Comparison of ENCODE assay signal across 18 cellular contexts in the genomic region with DNA sequence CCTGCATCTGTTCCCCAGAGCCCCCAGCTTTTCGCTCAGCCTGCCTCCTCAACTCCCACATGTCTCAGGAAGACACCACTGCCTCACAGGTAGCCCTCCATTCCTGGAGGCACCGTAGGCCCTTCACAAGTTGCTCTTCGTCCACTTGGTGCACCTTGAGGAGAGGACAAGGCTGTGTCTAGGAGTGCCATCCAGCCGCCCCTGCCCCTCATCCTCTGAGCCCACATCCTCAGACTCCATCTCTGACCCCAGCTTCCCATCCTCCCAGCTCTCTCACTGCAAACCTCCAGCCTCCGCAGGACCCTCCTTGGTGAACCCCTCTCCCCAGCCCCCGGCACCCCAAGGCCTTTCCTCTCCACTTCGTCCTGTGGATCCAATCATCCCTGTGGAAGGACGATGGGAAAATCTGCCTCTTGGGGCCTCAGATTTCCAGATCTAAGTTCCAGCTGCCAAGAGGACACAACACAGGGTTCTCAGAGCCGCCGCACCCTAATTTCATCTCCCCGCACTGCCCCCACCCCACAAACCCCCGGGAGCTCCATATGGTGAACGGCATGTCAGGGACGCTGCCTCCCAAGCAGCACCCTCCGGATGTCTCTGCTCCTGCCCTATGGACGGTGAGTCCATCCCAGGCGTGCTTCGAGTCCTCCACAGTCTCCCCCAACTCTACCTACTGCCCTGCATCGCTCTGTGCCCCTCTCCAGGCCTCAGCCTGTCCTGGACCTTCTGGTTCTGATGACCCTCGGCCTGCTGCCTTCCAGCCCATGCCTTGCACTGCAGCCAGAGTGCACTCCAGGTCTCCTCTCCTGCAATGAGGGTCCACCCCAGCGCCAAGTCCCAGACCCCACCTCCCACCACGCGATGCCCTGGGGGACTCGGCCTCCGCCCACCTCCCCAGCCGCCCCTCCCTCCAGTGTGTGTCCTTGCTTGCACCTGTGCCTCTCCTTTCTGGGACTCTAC.
A peak's percentile ranks its signal among the peaks of the same experiment; 100 is the strongest.
DNase-seq lines count a peak whose midpoint lies in the region; ATAC-seq and TF ChIP-seq lines count a peak whose summit lies in the region.
"Had no signal": no experiment of that assay in that cellular context is flagged by ENCODE, and none has a peak within 500 bp of the region (broad histone marks: within the 10 kb centered on the region; RNA-seq: fewer than 3 reads in every experiment).

No MANE protein-coding gene starts in this region.

- no peak overlapping the region for H2AFZ ChIP-seq in neuronal stem cell (ENCODE audit: low read length)

- H3K9ac ChIP-seq in neuronal stem cell (ENCODE audit: low read depth, low read length, poor library complexity): no peak overlapping the region

- CTCF ChIA-PET in activated CD4-positive, alpha-beta memory T cell treated with anti-CD3 and anti-CD28 coated beads, Interleukin-2, amount 10 ng/mL, durations not matched to agents 7 days and 5 days (lab: Charles Lee): no interaction called here
- CTCF ChIA-PET in activated CD4-positive, alpha-beta memory T cell treated with anti-CD3 and anti-CD28 coated beads for 36 hours (lab: Charles Lee): no interaction called here
- CTCF ChIA-PET in Calu3 (lab: Charles Lee): no interaction called here

- no peak overlapping the region for H3K4ac ChIP-seq in neuronal stem cell (ENCODE audit: low read length)

- H3K4me1 Mint-ChIP-seq in activated CD4-positive, alpha-beta memory T cell treated with anti-CD3 and anti-CD28 coated beads, Interleukin-2, amount 10 ng/mL, durations not matched to agents 7 days and 5 days: peaks cover 6% of the 10 kb centered on the region
- H3K4me1 Mint-ChIP-seq in activated CD4-positive, alpha-beta memory T cell treated with anti-CD3 and anti-CD28 coated beads for 36 hours (ENCODE audit: low read depth): peaks cover 3% of the 10 kb centered on the region
- H3K4me1 Mint-ChIP-seq in type B pancreatic cell (ENCODE audit: unreplicated experiment) (no peaks in the 10 kb centered on the region), Calu3 (ENCODE audit: low read depth, unreplicated experiment) (no peaks in the 10 kb centered on the region)

- H3K79me1 ChIP-seq in neuronal stem cell (ENCODE audit: low read depth, low read length): no peaks in the 10 kb centered on the region

- peak overlapping the region; percentile 77 for H2AK5ac ChIP-seq in neuronal stem cell (ENCODE audit: low read depth, low read length)

- intact Hi-C loops in activated CD4-positive, alpha-beta memory T cell treated with anti-CD3 and anti-CD28 coated beads for 36 hours (cut with micrococcal nuclease): no loop called here
- intact Hi-C loops in Calu3 (cut with micrococcal nuclease; ENCODE audit: unreplicated experiment): loop anchor here (10.0 kb wide), 1 partner anchor 378 kb away; no protein-coding TSS in a partner anchor

- H2BK120ac ChIP-seq in neuronal stem cell (ENCODE audit: low read depth, low read length): no peak overlapping the region

- H3K4me1 ChIP-seq in RWPE2 (ENCODE audit: insufficient read depth, poor library complexity, severe bottlenecking): peaks cover 4% of the 10 kb centered on the region
- no peaks in the 10 kb centered on the region for H3K4me1 ChIP-seq in neuronal stem cell (ENCODE audit: control insufficient read depth in 2 of 2, insufficient read depth in 1 of 2, low read depth in 1 of 2, low read length in 2 of 2)
- H3K4me1 ChIP-seq: HAP-1 had no signal

- POLR2A ChIA-PET in activated CD4-positive, alpha-beta memory T cell treated with anti-CD3 and anti-CD28 coated beads, Interleukin-2, amount 10 ng/mL, durations not matched to agents 7 days and 5 days (lab: Charles Lee): no interaction called here
- POLR2A ChIA-PET in activated CD4-positive, alpha-beta memory T cell treated with anti-CD3 and anti-CD28 coated beads for 36 hours (lab: Charles Lee): no interaction called here

- TF ChIP-seq CTCF in RWPE2 (IDR thresholded peaks at IDR 0.05; ENCODE audit: poor library complexity, severe bottlenecking) (no peak), type B pancreatic cell (conservative IDR thresholded peaks at IDR 0.05) (no peak), Calu3 (IDR thresholded peaks at IDR 0.05; ENCODE audit: unreplicated experiment) (no peak)

- no peak overlapping the region for H3K4me3 ChIP-seq in RWPE2 (ENCODE audit: severe bottlenecking)
- no peak overlapping the region for H3K4me3 ChIP-seq in neuronal stem cell (ENCODE audit: low read length in 2 of 2)
- H3K4me3 ChIP-seq: HAP-1 had no signal

- H3K9me3 Mint-ChIP-seq in activated CD4-positive, alpha-beta memory T cell treated with anti-CD3 and anti-CD28 coated beads, Interleukin-2, amount 10 ng/mL, durations not matched to agents 7 days and 5 days: no peaks in the 10 kb centered on the region
- no peaks in the 10 kb centered on the region for H3K9me3 Mint-ChIP-seq in activated CD4-positive, alpha-beta memory T cell treated with anti-CD3 and anti-CD28 coated beads for 36 hours
- H3K9me3 Mint-ChIP-seq in type B pancreatic cell (no peaks in the 10 kb centered on the region), Calu3 (ENCODE audit: low read depth, unreplicated experiment) (no peaks in the 10 kb centered on the region)
- H3K9me3 Mint-ChIP-seq: CD8-positive, alpha-beta T cell had no signal

- no peak overlapping the region for H3K4me2 ChIP-seq in neuronal stem cell (ENCODE audit: insufficient read depth, low read length, poor library complexity, severe bottlenecking)

- H3K9me3 ChIP-seq in RWPE2 (ENCODE audit: severe bottlenecking) (no peaks in the 10 kb centered on the region), neuronal stem cell (replicated peaks in 1 of 2; ENCODE audit: control insufficient read depth in 2 of 2, insufficient read depth in 1 of 2, low read depth in 1 of 2, low read length in 2 of 2) (peaks cover 0 to 4% of the 10 kb centered on the region in 2 donors)
- H3K9me3 ChIP-seq: HAP-1 had no signal

- BruUV-seq in Calu3 (replicated peaks; lab: Mats Ljungman, UMichigan): no TSS peak

- H4K91ac ChIP-seq in neuronal stem cell (ENCODE audit: low read depth, low read length, poor library complexity): no peak overlapping the region

- H3K27ac ChIP-seq in RWPE2 (ENCODE audit: poor library complexity, severe bottlenecking) (no peak overlapping the region), neuronal stem cell (replicated peaks; ENCODE audit: low read length) (no peak overlapping the region)

- H3K4me3 Mint-ChIP-seq in activated CD4-positive, alpha-beta memory T cell treated with anti-CD3 and anti-CD28 coated beads, Interleukin-2, amount 10 ng/mL, durations not matched to agents 7 days and 5 days: no peak overlapping the region
- H3K4me3 Mint-ChIP-seq in activated CD4-positive, alpha-beta memory T cell treated with anti-CD3 and anti-CD28 coated beads for 36 hours: no peak overlapping the region
- H3K4me3 Mint-ChIP-seq in type B pancreatic cell: no peak overlapping the region
- no peak overlapping the region for H3K4me3 Mint-ChIP-seq in Calu3 (ENCODE audit: low read depth, unreplicated experiment)
- H3K4me3 Mint-ChIP-seq: CD8-positive, alpha-beta T cell had no signal

- peak overlapping the region; percentile 53 for H3K18ac ChIP-seq in neuronal stem cell (ENCODE audit: low read length)

- H3K36me3 ChIP-seq in RWPE2 (ENCODE audit: low read depth): no peaks in the 10 kb centered on the region
- H3K36me3 ChIP-seq in neuronal stem cell (replicated peaks in 1 of 2; ENCODE audit: control insufficient read depth in 2 of 2, insufficient read depth in 2 of 2, low read length in 2 of 2): no peaks in the 10 kb centered on the region
- H3K36me3 ChIP-seq: HAP-1 had no signal

- peak overlapping the region; percentile 18 for H3K23ac ChIP-seq in neuronal stem cell (ENCODE audit: low read depth, low read length, poor library complexity)

- H3K27ac Mint-ChIP-seq in activated CD4-positive, alpha-beta memory T cell treated with anti-CD3 and anti-CD28 coated beads, Interleukin-2, amount 10 ng/mL, durations not matched to agents 7 days and 5 days: no peak overlapping the region
- no peak overlapping the region for H3K27ac Mint-ChIP-seq in activated CD4-positive, alpha-beta memory T cell treated with anti-CD3 and anti-CD28 coated beads for 36 hours
- no peak overlapping the region for H3K27ac Mint-ChIP-seq in type B pancreatic cell
- no peak overlapping the region for H3K27ac Mint-ChIP-seq in Calu3 (ENCODE audit: unreplicated experiment)
- H3K27ac Mint-ChIP-seq: CD8-positive, alpha-beta T cell had no signal

- no peak overlapping the region for H2BK15ac ChIP-seq in neuronal stem cell (ENCODE audit: low read length)

- H3K27me3 Mint-ChIP-seq in activated CD4-positive, alpha-beta memory T cell treated with anti-CD3 and anti-CD28 coated beads, Interleukin-2, amount 10 ng/mL, durations not matched to agents 7 days and 5 days: no peaks in the 10 kb centered on the region
- H3K27me3 Mint-ChIP-seq in activated CD4-positive, alpha-beta memory T cell treated with anti-CD3 and anti-CD28 coated beads for 36 hours: peaks cover 12% of the 10 kb centered on the region
- H3K27me3 Mint-ChIP-seq in type B pancreatic cell (no peaks in the 10 kb centered on the region), Calu3 (ENCODE audit: unreplicated experiment) (no peaks in the 10 kb centered on the region)

- ATAC-seq in RWPE2 (ENCODE audit: low read depth): no peak
- ATAC-seq in activated CD4-positive, CD25-positive, alpha-beta regulatory T cell treated with anti-CD3 and anti-CD28 coated beads, Interleukin-2, amount 50 U/mL, for 24 hours: no peak
- ATAC-seq: CD8-positive, alpha-beta T cell had no signal

- H3K36me3 Mint-ChIP-seq in activated CD4-positive, alpha-beta memory T cell treated with anti-CD3 and anti-CD28 coated beads, Interleukin-2, amount 10 ng/mL, durations not matched to agents 7 days and 5 days (ENCODE audit: low read depth): no peaks in the 10 kb centered on the region
- no peaks in the 10 kb centered on the region for H3K36me3 Mint-ChIP-seq in activated CD4-positive, alpha-beta memory T cell treated with anti-CD3 and anti-CD28 coated beads for 36 hours
- H3K36me3 Mint-ChIP-seq in type B pancreatic cell (no peaks in the 10 kb centered on the region), Calu3 (ENCODE audit: insufficient read depth, unreplicated experiment) (no peaks in the 10 kb centered on the region)
- H3K36me3 Mint-ChIP-seq: CD8-positive, alpha-beta T cell had no signal

- peak overlapping the region; percentile 26 for H2BK12ac ChIP-seq in neuronal stem cell (ENCODE audit: low read length)

- no CpG with 5 or more reads among the region's 26 CpGs for WGBS in neuronal stem cell (ENCODE audit: extremely low coverage in 2 of 2, insufficient read length in 2 of 2, insufficient replicate concordance in 1 of 2), 2 donors

- peak overlapping the region; percentile 0 for H2BK5ac ChIP-seq in neuronal stem cell (ENCODE audit: low read length)

- peak; percentile 5 for DNase-seq in activated CD4-positive, alpha-beta memory T cell treated with anti-CD3 and anti-CD28 coated beads, Interleukin-2, amount 10 ng/mL, durations not matched to agents 7 days and 5 days
- no peak for DNase-seq in activated CD4-positive, alpha-beta memory T cell treated with anti-CD3 and anti-CD28 coated beads for 36 hours
- peak; percentile 61 for DNase-seq in RWPE2 (ENCODE audit: low spot score)
- no peak for DNase-seq in neuronal stem cell (ENCODE audit: low spot score)
- DNase-seq in type B pancreatic cell (ENCODE audit: extremely low spot score, unreplicated experiment): peak; percentile 48
- no peak for DNase-seq in anterior cingulate cortex (lab: John Stamatoyannopoulos, UW)
- no peak for DNase-seq in Calu3
- DNase-seq: DMS79 treated with DMSO at 0.1 percent for 48 hours, Karpas-422, MM.1S, NCI-H1105, NCI-H1694 treated with DMSO at 0.1 percent for 48 hours, NCI-H2107, NCI-H2227 treated with DMSO at 0.1 percent for 48 hours, NCI-H524 had no signal

- H4K8ac ChIP-seq in neuronal stem cell (ENCODE audit: low read depth, low read length): no peak overlapping the region

- H3K14ac ChIP-seq in neuronal stem cell (ENCODE audit: low read length): no peak overlapping the region

- H3K27me3 ChIP-seq in RWPE2 (ENCODE audit: insufficient read depth, poor library complexity, severe bottlenecking) (no peaks in the 10 kb centered on the region), neuronal stem cell (ENCODE audit: control insufficient read depth in 3 of 3, insufficient read depth in 3 of 3, low read depth in 1 of 3, low read length in 3 of 3) (no peaks in the 10 kb centered on the region)

Comparison
In these comparisons a context has a peak if more than half of its experiments do, and no peak if none do; other contexts are left out.
1. DNase-seq: peak in activated CD4-positive, alpha-beta memory T cell treated with anti-CD3 and anti-CD28 coated beads, Interleukin-2, amount 10 ng/mL, durations not matched to agents 7 days and 5 days (single experiment), RWPE2 (single experiment) and type B pancreatic cell (single experiment); none in activated CD4-positive, alpha-beta memory T cell treated with anti-CD3 and anti-CD28 coated beads for 36 hours (single experiment), neuronal stem cell (single experiment), anterior cingulate cortex (0 of 58) and Calu3 (single experiment).